ENCODE assay signal across 13 cellular contexts in genomic region chr17:72580321-72581127, GRCh38.
DNase-seq lines count a peak whose midpoint lies in the region; ATAC-seq and TF ChIP-seq lines count a peak whose summit lies in the region.
"Had no signal": no experiment of that assay in that cellular context is flagged by ENCODE, and none has a peak within 500 bp of the region (broad histone marks: within the 10 kb centered on the region; RNA-seq: fewer than 3 reads in every experiment).

No MANE protein-coding gene starts in this region.

- H2AFZ ChIP-seq in GM23338, result no peak overlapping the region
- H2AFZ ChIP-seq: GM23248 had no signal

- peaks cover 7% of the 10 kb centered on the region for H3K4me1 ChIP-seq in endocrine pancreas (ENCODE audit: control insufficient read depth, insufficient read depth, low read length)
- no peaks in the 10 kb centered on the region; the same call in 1 of the 2 replicates for H3K4me1 ChIP-seq in BE2C
- peaks cover 14% of the 10 kb centered on the region for H3K4me1 ChIP-seq in GM23338 (ENCODE audit: insufficient read depth)

- H3K27me3 ChIP-seq in endocrine pancreas (ENCODE audit: control insufficient read depth, insufficient read depth, low read length) (no peaks in the 10 kb centered on the region), BE2C (no peaks in the 10 kb centered on the region), GM23338 (ENCODE audit: insufficient read depth) (no peaks in the 10 kb centered on the region)

- 0 out of 2 replicates have a peak, but pooled peaks cover under 1% of the 10 kb centered on the region for H3K79me2 ChIP-seq in GM23338 (replicated peaks; ENCODE audit: insufficient read depth)

- DNase-seq in DMS79 treated with DMSO at 0.1 percent for 48 hours (lab: John Stamatoyannopoulos, UW), result peak; percentile 73
- peak; percentile 98 for DNase-seq in NCI-H345 (lab: John Stamatoyannopoulos, UW)
- DNase-seq in progenitor cell of endocrine pancreas (ENCODE audit: low spot score, unreplicated experiment), result no peak
- no peak for DNase-seq in BE2C
- DNase-seq in germinal center (ENCODE audit: low spot score), result no peak
- no peak for DNase-seq in activated CD4-positive, alpha-beta T cell treated with anti-CD3 and anti-CD28 coated beads for 1 hour
- DNase-seq in GM23338 (ENCODE audit: low spot score), result no peak
- DNase-seq: GM23248, KG1, midbrain had no signal

- H3K4me3 ChIP-seq in endocrine pancreas (ENCODE audit: control insufficient read depth, insufficient read depth, low read length) (peak overlapping the region; percentile 37), BE2C (ENCODE audit: low read depth, low read length) (no peak overlapping the region), GM23338 (no peak overlapping the region)
- H3K4me3 ChIP-seq: GM23248, thoracic aorta had no signal

- no peaks in the 10 kb centered on the region for H3F3A ChIP-seq in GM23338 (replicated peaks; ENCODE audit: low read depth)

- H3K36me3 Mint-ChIP-seq in progenitor cell of endocrine pancreas (ENCODE audit: insufficient read depth) (peaks cover 7% of the 10 kb centered on the region), GM23338 (ENCODE audit: low read depth) (no peaks in the 10 kb centered on the region)
- H3K36me3 Mint-ChIP-seq: activated naive CD4-positive, alpha-beta T cell treated with anti-CD3 and anti-CD28 coated beads, Interleukin-2, amount 50 U/mL, for 72 hours had no signal

- no peaks in the 10 kb centered on the region for H3K9me3 ChIP-seq in endocrine pancreas (ENCODE audit: control insufficient read depth, low read length)
- no peaks in the 10 kb centered on the region for H3K9me3 ChIP-seq in BE2C
- H3K9me3 ChIP-seq: thoracic aorta had no signal

- peak overlapping the region; percentile 91 for H3K27ac Mint-ChIP-seq in progenitor cell of endocrine pancreas
- no peak overlapping the region for H3K27ac Mint-ChIP-seq in GM23338
- H3K27ac Mint-ChIP-seq: activated naive CD4-positive, alpha-beta T cell treated with anti-CD3 and anti-CD28 coated beads, Interleukin-2, amount 50 U/mL, for 72 hours had no signal

- no peak for ATAC-seq in GM23338
- ATAC-seq: activated naive CD4-positive, alpha-beta T cell treated with anti-CD3 and anti-CD28 coated beads, Interleukin-2, amount 50 U/mL, for 72 hours had no signal

- no peak overlapping the region for H3K4me3 Mint-ChIP-seq in progenitor cell of endocrine pancreas (ENCODE audit: low read depth)
- no peak overlapping the region for H3K4me3 Mint-ChIP-seq in GM23338

- H3K9me3 Mint-ChIP-seq in progenitor cell of endocrine pancreas (ENCODE audit: low read depth), result no peaks in the 10 kb centered on the region
- H3K9me3 Mint-ChIP-seq in GM23338, result no peaks in the 10 kb centered on the region; the same call in 2 of the 3 replicates
- H3K9me3 Mint-ChIP-seq: activated naive CD4-positive, alpha-beta T cell treated with anti-CD3 and anti-CD28 coated beads, Interleukin-2, amount 50 U/mL, for 72 hours had no signal

- H3K4me1 Mint-ChIP-seq in progenitor cell of endocrine pancreas (ENCODE audit: low read depth), result peaks cover 55% of the 10 kb centered on the region
- H3K4me1 Mint-ChIP-seq in GM23338, result peaks cover 18% of the 10 kb centered on the region

- H3K36me3 ChIP-seq in endocrine pancreas (ENCODE audit: control insufficient read depth, insufficient read depth, low read length) (no peaks in the 10 kb centered on the region), BE2C (no peaks in the 10 kb centered on the region), GM23338 (ENCODE audit: insufficient read depth) (no peaks in the 10 kb centered on the region; the same call in 1 of the 2 replicates)
- H3K36me3 ChIP-seq: thoracic aorta had no signal

- no peak overlapping the region for H3K27ac ChIP-seq in GM23338 (ENCODE audit: low read depth)
- H3K27ac ChIP-seq: GM23248, thoracic aorta had no signal

- no peak overlapping the region for H3K4me2 ChIP-seq in GM23338

- TF ChIP-seq CTCF in progenitor cell of endocrine pancreas (IDR thresholded peaks at IDR 0.05; ENCODE audit: unreplicated experiment) (no peak), BE2C (IDR thresholded peaks at IDR 0.05; ENCODE audit: low read depth, low read length) (no peak), GM23338 (conservative IDR thresholded peaks at IDR 0.05; ENCODE audit: low read depth in 2 of 2) (no peak)

- H3K9me2 ChIP-seq in GM23338 (ENCODE audit: insufficient read depth), result no peaks in the 10 kb centered on the region

- no peak overlapping the region for H3K9ac ChIP-seq in endocrine pancreas (ENCODE audit: control insufficient read depth, insufficient read depth, low read length)
- H3K9ac ChIP-seq: GM23248 had no signal

- no peaks in the 10 kb centered on the region; the same call in 1 of the 2 replicates for H4K20me1 ChIP-seq in GM23338 (replicated peaks; ENCODE audit: insufficient read depth)

- H3K27me3 Mint-ChIP-seq in progenitor cell of endocrine pancreas, result no peaks in the 10 kb centered on the region
- H3K27me3 Mint-ChIP-seq in GM23338 (ENCODE audit: insufficient read depth, low read depth, poor library complexity), result peaks cover 2% of the 10 kb centered on the region

TF ChIP-seq in GM23338, 12 proteins besides CTCF, POLR2A, EP300 and RAD21 (continues in another document):
- TF ChIP-seq ZNF331 (CRISPR knock-in tag; IDR thresholded peaks at IDR 0.05; ENCODE audit: low read depth) (no peak), ZNF462 (CRISPR knock-in tag; IDR thresholded peaks at IDR 0.05) (no peak)

Comparison
In these comparisons a context has a peak if more than half of its experiments do, and no peak if none do; other contexts are left out.
1. DNase-seq: peak in DMS79 treated with DMSO at 0.1 percent for 48 hours (single experiment) and NCI-H345 (single experiment); none in progenitor cell of endocrine pancreas (single experiment), BE2C (single experiment), germinal center (single experiment), activated CD4-positive, alpha-beta T cell treated with anti-CD3 and anti-CD28 coated beads for 1 hour (single experiment) and GM23338 (single experiment).